Comparison of ENCODE assay signal across 8 cellular contexts in genomic region chrX:120309873-120310730, GRCh38. TPM values are rescaled to one million over a fixed set of nuclear protein-coding genes. Genes with fewer than 3 reads are reported as not detected.
DNase-seq lines count a peak whose midpoint lies in the region; ATAC-seq lines count a peak whose summit lies in the region.

No MANE protein-coding gene starts in this region.

- DNase-seq in activated T-cell treated with anti-CD3 and anti-CD28 coated beads, Interleukin-2, amount 50 U/mL, for 1 hour, result peak; percentile 28
- no peak for DNase-seq in activated T-cell treated with anti-CD3 and anti-CD28 coated beads for 4 hours
- peak; percentile 19 to 22 for DNase-seq in activated CD4-positive, alpha-beta T cell treated with anti-CD3 and anti-CD28 coated beads, Interleukin-2, amount 50 U/mL, for 48 hours
- DNase-seq in left cardiac atrium, result no peak
- no peak for DNase-seq in COLO668 (lab: John Stamatoyannopoulos, UW; ENCODE audit: unreplicated experiment)

- ATAC-seq in left cardiac atrium (peak; percentile 11 to 14), GM21423 (IDR thresholded peaks at IDR 0.05; ENCODE audit: unreplicated experiment) (no peak), HG03025 (IDR thresholded peaks at IDR 0.05; ENCODE audit: low FRiP score, unreplicated experiment) (no peak)

- no peaks in the 10 kb centered on the region for H3K36me3 ChIP-seq in skeletal muscle satellite cell (ENCODE audit: insufficient read depth, low read length)

- peaks cover 10% of the 10 kb centered on the region for H3K4me1 ChIP-seq in skeletal muscle satellite cell (ENCODE audit: control insufficient read depth, insufficient read depth, low read length)

- H3K9ac ChIP-seq in skeletal muscle satellite cell (ENCODE audit: low read depth, low read length), result peak overlapping the region; percentile 35

- H3K9me3 ChIP-seq in skeletal muscle satellite cell (replicated peaks; ENCODE audit: low read length), result no peaks in the 10 kb centered on the region

- peak overlapping the region; percentile 55 for H3K4me3 ChIP-seq in skeletal muscle satellite cell (ENCODE audit: low read length)

- intact Hi-C loops in left cardiac atrium (cut with DNase I), result no loop called here

- peak overlapping the region; percentile 76 for H3K4me2 ChIP-seq in skeletal muscle satellite cell (ENCODE audit: low read length)

- H3K27me3 ChIP-seq in skeletal muscle satellite cell (ENCODE audit: control insufficient read depth, insufficient read depth, low read length), result peaks cover 44% of the 10 kb centered on the region

RNA-seq across cellular contexts. Expression of gene TMEM255A, which starts 1.2 kb away (rescaled TPM):
- 1 to 10 TPM in 1 of 2 donors, under 1 TPM in 1; 0.42 to 1.4 TPM for total RNA-seq in left cardiac atrium
- total RNA-seq in skeletal muscle satellite cell (2012; rRNA removed), result under 0.01 TPM in 1 of 2 replicates, not detected in the other

RNA-seq across cellular contexts. Expression of gene ATP1B4, which starts 51.8 kb away (rescaled TPM):
- under 1 TPM in 1 of 2 donors, not detected in 1; 0.42 TPM for total RNA-seq in left cardiac atrium
- total RNA-seq in skeletal muscle satellite cell (2012; rRNA removed), result 0.22 TPM in 1 of 2 replicates, not detected in the other

RNA-seq across cellular contexts. Expression of gene ZBTB33, which starts 59.5 kb away (rescaled TPM):
- total RNA-seq in left cardiac atrium, result 1 to 10 TPM; 5.9 to 7.7 TPM
- 15.5 and 16.5 TPM in 2 replicates for total RNA-seq in skeletal muscle satellite cell (2012; rRNA removed)

Comparison
In these comparisons a context has a peak if more than half of its experiments do, and no peak if none do; other contexts are left out.
1. DNase-seq: peak in activated T-cell treated with anti-CD3 and anti-CD28 coated beads, Interleukin-2, amount 50 U/mL, for 1 hour (single experiment) and activated CD4-positive, alpha-beta T cell treated with anti-CD3 and anti-CD28 coated beads, Interleukin-2, amount 50 U/mL, for 48 hours (2 of 2); none in activated T-cell treated with anti-CD3 and anti-CD28 coated beads for 4 hours (single experiment), left cardiac atrium (single experiment) and COLO668 (single experiment).
2. ATAC-seq: peak in left cardiac atrium (2 of 2); none in GM21423 (single experiment) and HG03025 (single experiment).